In genomic region chr6:4896401-4896800, GRCh38 we compare ENCODE assay signal across 18 cellular contexts.
"Had no signal": no experiment of that assay in that cellular context is flagged by ENCODE, and none has a peak within 500 bp of the region (broad histone marks: within the 10 kb centered on the region; RNA-seq: fewer than 3 reads in every experiment).

No MANE protein-coding gene starts in this region.

- H3K9me3 ChIP-seq: lower lobe of right lung had no signal

- H3K4me3 Mint-ChIP-seq: activated CD8-positive, alpha-beta memory T cell treated with anti-CD3 and anti-CD28 coated beads, Interleukin-2, amount 10 ng/mL, durations not matched to agents 7 days and 5 days; activated CD8-positive, alpha-beta T cell treated with anti-CD3 and anti-CD28 coated beads for 36 hours; activated naive CD8-positive, alpha-beta T cell; central memory CD8-positive, alpha-beta T cell had no signal

- DNase-seq: activated CD4-positive, alpha-beta T cell treated with anti-CD3 and anti-CD28 coated beads for 4 hours; activated CD4-positive, CD25-positive, alpha-beta regulatory T cell; activated CD8-positive, alpha-beta memory T cell treated with anti-CD3 and anti-CD28 coated beads, Interleukin-2, amount 10 ng/mL, durations not matched to agents 7 days and 5 days; activated CD8-positive, alpha-beta T cell treated with anti-CD3 and anti-CD28 coated beads for 36 hours; activated gamma-delta T cell treated with Interleukin-2 at 50 U/mL for 16 hours; activated T-cell treated with anti-CD3 and anti-CD28 coated beads for 4 hours; dorsolateral prefrontal cortex; lower lobe of right lung; mesendoderm; naive B cell; spleen; stimulated activated CD4-positive, alpha-beta T cell treated with anti-CD3 and anti-CD28 coated beads, Interleukin-4, amount 100 ng/mL, for 1 hour; stimulated activated naive CD4-positive, alpha-beta T cell treated with Interleukin-2 at 50 U/mL for 16 hours; T-helper 9 cell had no signal

- H3K27ac Mint-ChIP-seq: activated CD8-positive, alpha-beta memory T cell treated with anti-CD3 and anti-CD28 coated beads, Interleukin-2, amount 10 ng/mL, durations not matched to agents 7 days and 5 days; activated CD8-positive, alpha-beta T cell treated with anti-CD3 and anti-CD28 coated beads for 36 hours; activated naive CD8-positive, alpha-beta T cell; progenitor cell of endocrine pancreas had no signal

- H3K4me3 ChIP-seq: dorsolateral prefrontal cortex, lower lobe of right lung, spleen had no signal

- H3K27ac ChIP-seq: dorsolateral prefrontal cortex, lower lobe of right lung, spleen had no signal

- ATAC-seq: activated CD8-positive, alpha-beta memory T cell treated with anti-CD3 and anti-CD28 coated beads, Interleukin-2, amount 10 ng/mL, durations not matched to agents 7 days and 5 days; activated CD8-positive, alpha-beta T cell treated with anti-CD3 and anti-CD28 coated beads for 36 hours; left lobe of liver; lower lobe of right lung had no signal

- H3K27me3 ChIP-seq: dorsolateral prefrontal cortex, spleen had no signal

- H3K27me3 Mint-ChIP-seq: activated CD8-positive, alpha-beta memory T cell treated with anti-CD3 and anti-CD28 coated beads, Interleukin-2, amount 10 ng/mL, durations not matched to agents 7 days and 5 days; activated CD8-positive, alpha-beta T cell treated with anti-CD3 and anti-CD28 coated beads for 36 hours; activated naive CD8-positive, alpha-beta T cell; central memory CD8-positive, alpha-beta T cell; naive B cell; progenitor cell of endocrine pancreas had no signal

- H3K9me3 Mint-ChIP-seq: activated CD8-positive, alpha-beta T cell treated with anti-CD3 and anti-CD28 coated beads for 36 hours; central memory CD8-positive, alpha-beta T cell had no signal
